Comparison of ENCODE assay signal across 5 cellular contexts in the genomic region with DNA sequence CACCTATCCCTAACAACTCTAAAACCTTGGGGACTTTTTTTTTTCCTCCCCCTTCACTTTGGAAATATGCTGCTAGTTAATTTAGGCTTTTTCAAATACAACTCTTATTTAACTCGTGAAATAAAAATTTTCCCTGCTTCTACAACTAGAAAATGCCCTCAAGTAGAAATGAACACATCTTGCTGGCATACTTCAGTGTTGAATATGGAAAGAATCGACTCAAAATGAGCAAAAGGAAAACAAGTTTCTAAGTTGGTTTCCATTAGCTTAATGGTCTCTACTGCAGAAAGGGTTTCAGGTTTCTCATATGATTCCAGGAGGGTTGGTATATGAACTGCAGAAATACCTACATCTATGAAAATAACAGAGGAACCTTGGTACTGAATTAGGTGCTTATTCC.
"Had no signal": no experiment of that assay in that cellular context is flagged by ENCODE, and none has a peak within 500 bp of the region (broad histone marks: within the 10 kb centered on the region; RNA-seq: fewer than 3 reads in every experiment).

No MANE protein-coding gene starts in this region.

- DNase-seq: GM23248, IMR-90, KG1 had no signal

- ATAC-seq: HCT116, K562 had no signal
